ENCODE assay signal across 1 cellular context in the genomic region with DNA sequence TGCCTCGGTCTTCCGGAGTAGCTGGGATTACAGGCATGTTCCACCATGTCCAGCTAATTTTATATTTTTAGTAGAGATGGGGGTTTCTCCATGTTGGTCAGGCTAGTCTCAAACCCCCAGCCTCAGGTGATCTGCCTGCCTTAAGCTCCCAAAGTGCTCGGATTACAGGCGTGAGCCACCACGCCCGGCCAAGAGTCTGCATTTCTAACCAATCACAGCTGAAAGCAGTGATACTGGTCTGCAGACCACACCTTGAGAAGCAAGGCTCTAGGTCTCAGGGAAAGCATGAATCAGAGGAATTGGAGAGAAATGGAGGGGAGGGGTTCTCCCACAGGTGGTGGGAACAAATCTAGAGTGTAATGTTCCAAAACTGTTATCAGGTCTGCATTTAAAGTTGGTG.
TF ChIP-seq lines count a peak whose summit lies in the region.

No MANE protein-coding gene starts in this region.

TF ChIP-seq in HCT116, 20 proteins besides CTCF, POLR2A, EP300 and RAD21 (continued from another document):
- TF ChIP-seq, protein P1, sequence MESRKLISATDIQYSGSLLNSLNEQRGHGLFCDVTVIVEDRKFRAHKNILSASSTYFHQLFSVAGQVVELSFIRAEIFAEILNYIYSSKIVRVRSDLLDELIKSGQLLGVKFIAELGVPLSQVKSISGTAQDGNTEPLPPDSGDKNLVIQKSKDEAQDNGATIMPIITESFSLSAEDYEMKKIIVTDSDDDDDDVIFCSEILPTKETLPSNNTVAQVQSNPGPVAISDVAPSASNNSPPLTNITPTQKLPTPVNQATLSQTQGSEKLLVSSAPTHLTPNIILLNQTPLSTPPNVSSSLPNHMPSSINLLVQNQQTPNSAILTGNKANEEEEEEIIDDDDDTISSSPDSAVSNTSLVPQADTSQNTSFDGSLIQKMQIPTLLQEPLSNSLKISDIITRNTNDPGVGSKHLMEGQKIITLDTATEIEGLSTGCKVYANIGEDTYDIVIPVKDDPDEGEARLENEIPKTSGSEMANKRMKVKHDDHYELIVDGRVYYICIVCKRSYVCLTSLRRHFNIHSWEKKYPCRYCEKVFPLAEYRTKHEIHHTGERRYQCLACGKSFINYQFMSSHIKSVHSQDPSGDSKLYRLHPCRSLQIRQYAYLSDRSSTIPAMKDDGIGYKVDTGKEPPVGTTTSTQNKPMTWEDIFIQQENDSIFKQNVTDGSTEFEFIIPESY (IDR thresholded peaks at IDR 0.05; ENCODE audit: extremely low read depth, insufficient replicate concordance, low read length) = no peak
- no peak for TF ChIP-seq TCF7L2 (IDR thresholded peaks at IDR 0.05; ENCODE audit: borderline replicate concordance, extremely low read depth, insufficient read depth, insufficient read length)
TF ChIP-seq in HCT116: peak in this region for 0.
